8 cellular contexts compared by ENCODE assay signal in the genomic region with DNA sequence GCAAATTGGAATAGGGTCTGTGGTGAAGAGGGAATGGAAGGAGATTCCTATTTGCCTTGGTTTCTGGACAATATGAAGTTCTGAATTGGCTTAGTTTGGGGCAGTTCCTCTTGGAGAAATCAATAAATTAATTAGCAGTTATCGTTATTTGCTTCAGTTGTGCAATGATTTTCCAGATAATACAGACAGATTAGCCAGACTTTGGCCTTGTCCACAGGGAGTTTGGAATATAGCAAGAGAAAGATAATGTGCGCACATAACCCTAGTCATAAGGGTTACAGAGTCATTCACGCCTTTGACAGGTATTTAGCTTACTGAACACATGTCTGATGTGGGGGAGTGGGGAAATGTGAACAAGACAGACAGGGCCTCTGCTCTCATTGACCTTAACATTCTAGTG. TPM values are rescaled to one million over a fixed set of nuclear protein-coding genes. Genes with fewer than 3 reads are reported as not detected.
DNase-seq lines count a peak whose midpoint lies in the region; ATAC-seq, FAIRE-seq and TF ChIP-seq lines count a peak whose summit lies in the region.

No MANE protein-coding gene starts in this region.

- intact Hi-C loops in activated T-helper 2 cell treated with anti-CD3 and anti-CD28 coated beads, Interferon-gamma antibody, Interleukin-2, Interleukin-4, amounts not matched to agents 10 μg/mL and 5 μg/mL and 100 μg/mL, durations not matched to agents 14 hours and 24 hours and 36 hours (cut with micrococcal nuclease), result no loop called here
- intact Hi-C loops in kidney (cut with DNase I), result no loop called here

- no peaks in the 10 kb centered on the region for H3K36me3 ChIP-seq in kidney (ENCODE audit: control insufficient read depth in 1 of 2, insufficient read depth in 2 of 2, low read length in 2 of 2)
- H3K36me3 ChIP-seq in subcutaneous abdominal adipose tissue (ENCODE audit: control insufficient read depth in 5 of 5, insufficient read depth in 5 of 5, low read length in 5 of 5), result no peaks in the 10 kb centered on the region

- H3K4me1 ChIP-seq in kidney (ENCODE audit: control insufficient read depth in 1 of 2, insufficient read depth in 1 of 2, low read depth in 1 of 2, low read length in 2 of 2) (peaks cover 16 to 22% of the 10 kb centered on the region in 2 donors), subcutaneous abdominal adipose tissue (ENCODE audit: control insufficient read depth in 5 of 5, insufficient read depth in 5 of 5, low read length in 5 of 5) (peaks cover 9 to 39% (median 35%) of the 10 kb centered on the region in 5 donors)

- H3K27me3 ChIP-seq in subcutaneous abdominal adipose tissue (ENCODE audit: control insufficient read depth in 5 of 5, insufficient read depth in 4 of 5, low read length in 5 of 5), result no peaks in the 10 kb centered on the region

- FAIRE-seq in kidney (lab: Jason Lieb, UNC), result no peak

- peak overlapping the region; percentile 65 to 78 for H3K4me3 ChIP-seq in kidney (ENCODE audit: low read length in 2 of 2)
- peak overlapping the region; percentile 84 to 95 (median 91) for H3K4me3 ChIP-seq in subcutaneous abdominal adipose tissue (ENCODE audit: low read depth in 1 of 5, low read length in 5 of 5)

- ATAC-seq in GM18909 (IDR thresholded peaks at IDR 0.05; ENCODE audit: poor library complexity, unreplicated experiment), result no peak

- peaks cover 25% of the 10 kb centered on the region for H3K4me1 Mint-ChIP-seq in T-helper 2 cell treated with Interferon-gamma antibody and Interleukin-4, amounts not matched to agents 5 μg/mL and 100 μg/mL, for 36 hours (ENCODE audit: low read depth)
- H3K4me1 Mint-ChIP-seq in activated T-helper 2 cell treated with anti-CD3 and anti-CD28 coated beads, Interferon-gamma antibody, Interleukin-2, Interleukin-4, amounts not matched to agents 10 μg/mL and 5 μg/mL and 100 μg/mL, durations not matched to agents 14 hours and 24 hours and 36 hours (ENCODE audit: low read depth), result peaks cover 29% of the 10 kb centered on the region

- no peaks in the 10 kb centered on the region for H3K9me3 Mint-ChIP-seq in T-helper 2 cell treated with Interferon-gamma antibody and Interleukin-4, amounts not matched to agents 5 μg/mL and 100 μg/mL, for 36 hours
- H3K9me3 Mint-ChIP-seq in activated T-helper 2 cell treated with anti-CD3 and anti-CD28 coated beads, Interferon-gamma antibody, Interleukin-2, Interleukin-4, amounts not matched to agents 10 μg/mL and 5 μg/mL and 100 μg/mL, durations not matched to agents 14 hours and 24 hours and 36 hours, result no peaks in the 10 kb centered on the region

- no peaks in the 10 kb centered on the region for H3K36me3 Mint-ChIP-seq in T-helper 2 cell treated with Interferon-gamma antibody and Interleukin-4, amounts not matched to agents 5 μg/mL and 100 μg/mL, for 36 hours (ENCODE audit: low read depth)
- H3K36me3 Mint-ChIP-seq in activated T-helper 2 cell treated with anti-CD3 and anti-CD28 coated beads, Interferon-gamma antibody, Interleukin-2, Interleukin-4, amounts not matched to agents 10 μg/mL and 5 μg/mL and 100 μg/mL, durations not matched to agents 14 hours and 24 hours and 36 hours (ENCODE audit: low read depth), result no peaks in the 10 kb centered on the region

- peaks cover 3% of the 10 kb centered on the region for H3K27me3 Mint-ChIP-seq in T-helper 2 cell treated with Interferon-gamma antibody and Interleukin-4, amounts not matched to agents 5 μg/mL and 100 μg/mL, for 36 hours (ENCODE audit: low read depth)
- H3K27me3 Mint-ChIP-seq in activated T-helper 2 cell treated with anti-CD3 and anti-CD28 coated beads, Interferon-gamma antibody, Interleukin-2, Interleukin-4, amounts not matched to agents 10 μg/mL and 5 μg/mL and 100 μg/mL, durations not matched to agents 14 hours and 24 hours and 36 hours (ENCODE audit: low read depth), result peaks cover 2% of the 10 kb centered on the region

- peak overlapping the region; percentile 56 to 82 for H3K9ac ChIP-seq in kidney (ENCODE audit: low read length in 2 of 2)
- peak overlapping the region; percentile 84 to 97 (median 92) for H3K9ac ChIP-seq in subcutaneous abdominal adipose tissue (ENCODE audit: low read length in 5 of 5)

- no peak for TF ChIP-seq CTCF in kidney (IDR thresholded peaks at IDR 0.05; ENCODE audit: borderline replicate concordance, extremely low read depth, insufficient read depth)

- H3K27ac ChIP-seq in kidney (ENCODE audit: low read depth in 2 of 2, low read length in 2 of 2), result no peak overlapping the region
- no peak overlapping the region for H3K27ac ChIP-seq in subcutaneous abdominal adipose tissue (ENCODE audit: low read depth, low read length)

- no peak overlapping the region for H3K27ac Mint-ChIP-seq in T-helper 2 cell treated with Interferon-gamma antibody and Interleukin-4, amounts not matched to agents 5 μg/mL and 100 μg/mL, for 36 hours
- H3K27ac Mint-ChIP-seq in activated T-helper 2 cell treated with anti-CD3 and anti-CD28 coated beads, Interferon-gamma antibody, Interleukin-2, Interleukin-4, amounts not matched to agents 10 μg/mL and 5 μg/mL and 100 μg/mL, durations not matched to agents 14 hours and 24 hours and 36 hours, result no peak overlapping the region

- H3K9me3 ChIP-seq in kidney (ENCODE audit: control insufficient read depth in 1 of 2, low read length in 2 of 2) (no peaks in the 10 kb centered on the region), subcutaneous abdominal adipose tissue (ENCODE audit: control insufficient read depth in 5 of 5, low read length in 5 of 5) (no peaks in the 10 kb centered on the region)

- peak overlapping the region; percentile 90 for H3K4me3 Mint-ChIP-seq in T-helper 2 cell treated with Interferon-gamma antibody and Interleukin-4, amounts not matched to agents 5 μg/mL and 100 μg/mL, for 36 hours
- H3K4me3 Mint-ChIP-seq in activated T-helper 2 cell treated with anti-CD3 and anti-CD28 coated beads, Interferon-gamma antibody, Interleukin-2, Interleukin-4, amounts not matched to agents 10 μg/mL and 5 μg/mL and 100 μg/mL, durations not matched to agents 14 hours and 24 hours and 36 hours (ENCODE audit: low read depth), result peak overlapping the region; percentile 93

- no peak for DNase-seq in T-helper 2 cell treated with Interferon-gamma antibody and Interleukin-4, amounts not matched to agents 5 μg/mL and 100 μg/mL, for 36 hours (ENCODE audit: low spot score)
- DNase-seq in T-helper 2 cell (no peak), kidney (no peak), HCEC 1CT (no peak), globus pallidus (ENCODE audit: low spot score) (no peak)
- DNase-seq in activated T-helper 2 cell treated with anti-CD3 and anti-CD28 coated beads, Interferon-gamma antibody, Interleukin-2, Interleukin-4, amounts not matched to agents 10 μg/mL and 5 μg/mL and 100 μg/mL, durations not matched to agents 14 hours and 24 hours and 36 hours (ENCODE audit: low spot score), result no peak

RNA-seq across cellular contexts. Expression of a gene that starts 1.3 kb away (rescaled TPM):
- total RNA-seq in activated T-helper 2 cell treated with anti-CD3 and anti-CD28 coated beads, Interferon-gamma antibody, Interleukin-2, Interleukin-4, amounts not matched to agents 10 μg/mL and 5 μg/mL and 100 μg/mL, durations not matched to agents 14 hours and 24 hours and 36 hours, result 11.5 and 12.5 TPM in 2 replicates
- total RNA-seq in kidney, result 48.1 TPM
- 15.7 TPM for polyA plus RNA-seq in kidney (ENCODE audit: insufficient read depth, low read depth, low replicate concordance)
